Comparison of ENCODE assay signal across 8 cellular contexts in genomic region chr10:29621161-29621560, GRCh38. TPM values are rescaled to one million over a fixed set of nuclear protein-coding genes. Genes with fewer than 3 reads are reported as not detected.
DNase-seq lines count a peak whose midpoint lies in the region; ATAC-seq, FAIRE-seq and TF ChIP-seq lines count a peak whose summit lies in the region.

No MANE protein-coding gene starts in this region.

- H3K4me1 Mint-ChIP-seq in astrocyte (ENCODE audit: low read depth, unreplicated experiment) = peaks cover 33% of the 10 kb centered on the region
- peaks cover 9 to 21% (median 16%) of the 10 kb centered on the region in 3 donors for H3K4me1 Mint-ChIP-seq in T-cell

- CTCF ChIA-PET in T-cell (lab: Charles Lee) = no interaction called here

- H3K9me2 ChIP-seq in GM23248 (ENCODE audit: insufficient read depth) = no peaks in the 10 kb centered on the region

- peak; percentile 67 to 75 for TF ChIP-seq POLR2A in gastrocnemius medialis (IDR thresholded peaks at IDR 0.05)

- intact Hi-C loops in left cardiac atrium (cut with DNase I) = no loop called here
- intact Hi-C loops in gastrocnemius medialis (cut with DNase I; ENCODE audit: low total_unique reads) = loop anchor here (5.0 kb wide), 1 partner anchor 116 kb away; no protein-coding TSS in a partner anchor

- 20 to 21% methylated on average over 7 of the region's 7 CpGs for WGBS in GM23248 (ENCODE audit: low coverage in 1 of 2, low lambda C conversion rate in 2 of 2, missing lambda C conversion rate in 2 of 2), 2 experiments

- H3K27me3 Mint-ChIP-seq in astrocyte (ENCODE audit: low read depth, unreplicated experiment) = no peaks in the 10 kb centered on the region
- H3K27me3 Mint-ChIP-seq in T-cell = no peaks in the 10 kb centered on the region

- DNase-seq in GM23248 (peak; percentile 82), astrocyte (ENCODE audit: low read depth) (no peak), left cardiac atrium (no peak), gastrocnemius medialis (peak; percentile 80 to 84), T-cell (no peak)

- H3K9ac ChIP-seq in GM23248 (no peak overlapping the region), astrocyte (ENCODE audit: low read length) (peak overlapping the region; percentile 6)

- H3K4me2 ChIP-seq in GM23248 (ENCODE audit: unreplicated experiment) = no peak overlapping the region
- no peak overlapping the region for H3K4me2 ChIP-seq in astrocyte (ENCODE audit: low read length)

- TF ChIP-seq CTCF in astrocyte (IDR thresholded peaks at IDR 0.05; ENCODE audit: insufficient read depth, low read depth, low read length) (no peak), gastrocnemius medialis (IDR thresholded peaks at IDR 0.05 in 4 of 5, conservative IDR thresholded peaks at IDR 0.05 in 1 of 5) (no peak)

- H3K9me3 Mint-ChIP-seq in astrocyte (ENCODE audit: unreplicated experiment) (no peaks in the 10 kb centered on the region), T-cell (no peaks in the 10 kb centered on the region)

- in situ Hi-C loops in GM23248 (cut with MboI) (no loop called here), gastrocnemius medialis (cut with MboI; ENCODE audit: low sequenced_read_pairs in 4 of 4) (no loop called here)

- H3K4me3 ChIP-seq in GM23248 (no peak overlapping the region), astrocyte (ENCODE audit: insufficient read depth, low read depth, low read length) (no peak overlapping the region), gastrocnemius medialis (peak overlapping the region; percentile 31 to 47 (median 42))

- H3K36me3 ChIP-seq in GM23248 (ENCODE audit: low read depth) (no peaks in the 10 kb centered on the region), astrocyte (ENCODE audit: insufficient read depth, low read length) (peaks cover 1% of the 10 kb centered on the region), gastrocnemius medialis (no peaks in the 10 kb centered on the region)

- ATAC-seq in left cardiac atrium (peak; percentile 14 to 67), gastrocnemius medialis (peak; percentile 68 to 76), HG03135 (IDR thresholded peaks at IDR 0.05; ENCODE audit: unreplicated experiment) (no peak), HG02642 (IDR thresholded peaks at IDR 0.05; ENCODE audit: poor library complexity, unreplicated experiment) (no peak), T-cell (replicated peaks in 1 of 4) (no peak)
- ATAC-seq in activated CD4-positive, CD25-positive, alpha-beta regulatory T cell treated with anti-CD3 and anti-CD28 coated beads, Interleukin-2, amount 50 U/mL, for 24 hours = no peak

- 0 out of 2 replicates have a peak, but pooled peaks cover 4% of the 10 kb centered on the region for H3F3A ChIP-seq in GM23248 (ENCODE audit: insufficient read depth)

- FAIRE-seq in astrocyte (lab: Jason Lieb, UNC) = no peak

- no peak overlapping the region for H3K27ac ChIP-seq in GM23248
- H3K27ac ChIP-seq in astrocyte (ENCODE audit: low read depth, low read length) = peak overlapping the region; percentile 56
- H3K27ac ChIP-seq in gastrocnemius medialis = peak overlapping the region; percentile 95 to 96 (median 96)

- H2AFZ ChIP-seq in GM23248 (no peak overlapping the region), astrocyte (ENCODE audit: low read depth, low read length) (no peak overlapping the region)

- H3K4me3 Mint-ChIP-seq in astrocyte (ENCODE audit: unreplicated experiment) (no peak overlapping the region), T-cell (no peak overlapping the region)

- H3K4me1 ChIP-seq in GM23248 (ENCODE audit: insufficient read depth) = peaks cover 14% of the 10 kb centered on the region; the same call in 1 of the 2 replicates
- peaks cover 9% of the 10 kb centered on the region for H3K4me1 ChIP-seq in astrocyte (ENCODE audit: insufficient read depth, low read length)
- peaks cover 72 to 79% of the 10 kb centered on the region in 2 donors for H3K4me1 ChIP-seq in gastrocnemius medialis

- H3K27ac Mint-ChIP-seq in astrocyte (ENCODE audit: unreplicated experiment) (peak overlapping the region; percentile 4), T-cell (no peak overlapping the region)

- H3K9me3 ChIP-seq in GM23248 (ENCODE audit: low read depth) (no peaks in the 10 kb centered on the region), astrocyte (ENCODE audit: insufficient read depth, low read depth, low read length) (no peaks in the 10 kb centered on the region), gastrocnemius medialis (no peaks in the 10 kb centered on the region)

- POLR2A ChIA-PET in T-cell (lab: Charles Lee) = no interaction called here

- no peaks in the 10 kb centered on the region for H3K27me3 ChIP-seq in GM23248 (replicated peaks; ENCODE audit: insufficient read depth)
- no peaks in the 10 kb centered on the region for H3K27me3 ChIP-seq in astrocyte (ENCODE audit: insufficient read depth, low read length)
- H3K27me3 ChIP-seq in gastrocnemius medialis = no peaks in the 10 kb centered on the region

- peaks cover 4% of the 10 kb centered on the region for H3K36me3 Mint-ChIP-seq in astrocyte (ENCODE audit: low read depth, unreplicated experiment)
- peaks cover 17% of the 10 kb centered on the region for H3K36me3 Mint-ChIP-seq in T-cell

- H3K79me2 ChIP-seq in GM23248 (ENCODE audit: insufficient read depth) = no peaks in the 10 kb centered on the region
- peaks cover 83% of the 10 kb centered on the region for H3K79me2 ChIP-seq in astrocyte (ENCODE audit: insufficient read depth, low read length)

- H4K20me1 ChIP-seq in GM23248 (ENCODE audit: insufficient read depth) (no peaks in the 10 kb centered on the region), astrocyte (ENCODE audit: insufficient read depth, low read length) (peaks cover 59% of the 10 kb centered on the region)

RNA-seq across cellular contexts. Expression of gene SVIL, which starts 13.6 kb away (rescaled TPM):
- total RNA-seq in GM23248 (2014; rRNA removed; shearing (Covaris generic)) = 6.6 and 7.3 TPM in 2 replicates
- polyA plus RNA-seq in GM23248 (2016; fragmentation: Nextera tagmentation; extraction: Ambion mirVana) = 5.9 and 11.0 TPM in 2 replicates
- total RNA-seq in astrocyte = 70.4 and 73.3 TPM in 2 replicates
- total RNA-seq in left cardiac atrium = 100 to 1,000 TPM; 203 to 250 TPM
- total RNA-seq in gastrocnemius medialis = 1,000 to 10,000 TPM; 1,040 to 1,354 (median 1,121) TPM
- 10 to 100 TPM; 17.4 to 45.6 (median 19.6) TPM for total RNA-seq in T-cell

Comparison
In these comparisons a context has a peak if more than half of its experiments do, and no peak if none do; other contexts are left out.
1. DNase-seq: peak in GM23248 (single experiment) and gastrocnemius medialis (2 of 2); none in astrocyte (single experiment), left cardiac atrium (single experiment) and T-cell (0 of 34).
2. H3K4me3 ChIP-seq: peak in gastrocnemius medialis (4 of 4); none in GM23248 (single experiment) and astrocyte (single experiment).
3. ATAC-seq: peak in left cardiac atrium (2 of 2) and gastrocnemius medialis (2 of 2); none in HG03135 (single experiment), HG02642 (single experiment), T-cell (0 of 4) and activated CD4-positive, CD25-positive, alpha-beta regulatory T cell treated with anti-CD3 and anti-CD28 coated beads, Interleukin-2, amount 50 U/mL, for 24 hours (0 of 2).
4. RNA of gene SVIL, which starts 13.6 kb away (total RNA-seq): 1,040 to 1,354 TPM in gastrocnemius medialis; 203 to 250 TPM in left cardiac atrium, 70.4 to 73.3 TPM in astrocyte, 17.4 to 45.6 TPM in T-cell and 6.6 to 7.3 TPM in GM23248; every median in the first group is over 4 times any median in the second.